ENCODE assay signal across 8 cellular contexts in the genomic region with DNA sequence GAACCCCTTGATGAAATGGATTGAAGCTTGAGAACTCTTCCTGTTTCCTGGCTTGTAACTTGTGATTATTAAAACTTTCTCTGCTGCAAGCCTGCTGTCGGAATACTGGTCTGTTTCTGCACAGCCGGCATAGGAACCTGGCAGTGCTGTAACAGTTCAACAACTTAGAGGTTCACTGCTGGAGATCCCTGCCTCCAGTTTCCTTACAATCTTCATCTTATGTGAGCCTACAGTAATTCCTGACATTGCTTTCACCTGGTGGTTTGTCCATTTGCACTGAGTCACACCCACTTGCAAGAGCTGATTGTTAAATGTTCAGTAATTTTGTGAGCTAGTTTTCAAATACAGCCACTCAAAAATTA. TPM values are rescaled to one million over a fixed set of nuclear protein-coding genes. Genes with fewer than 3 reads are reported as not detected.
DNase-seq lines count a peak whose midpoint lies in the region; ATAC-seq and TF ChIP-seq lines count a peak whose summit lies in the region.

No MANE protein-coding gene starts in this region.

- no peaks in the 10 kb centered on the region for H3K9me3 ChIP-seq in DOHH2 (ENCODE audit: control insufficient read depth, insufficient read depth, low read length)
- H3K9me3 ChIP-seq in effector memory CD4-positive, alpha-beta T cell (ENCODE audit: control insufficient read depth, low read length) = no peaks in the 10 kb centered on the region

- H3K79me2 ChIP-seq in DOHH2 (ENCODE audit: control insufficient read depth, low read length) = peaks cover 49% of the 10 kb centered on the region

- H3K4me3 ChIP-seq in DOHH2 (ENCODE audit: low read length) (peak overlapping the region; percentile 88), NB4 (ENCODE audit: low read depth, low read length) (peak overlapping the region; percentile 82)
- H3K4me3 ChIP-seq in effector memory CD4-positive, alpha-beta T cell (ENCODE audit: insufficient read depth, low read depth, low read length, poor library complexity, severe bottlenecking) = peak overlapping the region; percentile 73

- DNase-seq in NB4 (ENCODE audit: low read depth) (peak; percentile 57), osteocyte (ENCODE audit: extremely low spot score, unreplicated experiment) (no peak), GM19240 (ENCODE audit: insufficient read length, low spot score) (no peak), inferior parietal cortex (ENCODE audit: extremely low spot score) (no peak)
- no peak for DNase-seq in effector memory CD4-positive, alpha-beta T cell

- peak overlapping the region; percentile 82 for H3K4me3 Mint-ChIP-seq in osteocyte (ENCODE audit: unreplicated experiment)

- H3K27ac Mint-ChIP-seq in osteocyte (ENCODE audit: unreplicated experiment) = peak overlapping the region; percentile 98

- H3K27me3 ChIP-seq in DOHH2 (ENCODE audit: control insufficient read depth, low read length) = no peaks in the 10 kb centered on the region
- no peaks in the 10 kb centered on the region for H3K27me3 ChIP-seq in effector memory CD4-positive, alpha-beta T cell (replicated peaks; ENCODE audit: control insufficient read depth, insufficient read depth, low read length, poor library complexity, severe bottlenecking)

- peak overlapping the region; percentile 90 for H3K4me2 ChIP-seq in DOHH2 (ENCODE audit: low read length)

- no peaks in the 10 kb centered on the region; the same call in 1 of the 2 replicates for H3F3A ChIP-seq in DOHH2 (ENCODE audit: control insufficient read depth, insufficient read depth)

- no peaks in the 10 kb centered on the region for H4K20me1 ChIP-seq in DOHH2 (ENCODE audit: control insufficient read depth, insufficient read depth, low read depth, low read length)

- TF ChIP-seq POLR2A in NB4 (IDR thresholded peaks at IDR 0.05; ENCODE audit: extremely low read depth, insufficient read length) = no peak

- H3K27me3 Mint-ChIP-seq in osteocyte (ENCODE audit: unreplicated experiment) = no peaks in the 10 kb centered on the region

- peaks cover 30% of the 10 kb centered on the region for H3K4me1 Mint-ChIP-seq in osteocyte (ENCODE audit: unreplicated experiment)

- no peak overlapping the region for H3K27ac ChIP-seq in DOHH2 (ENCODE audit: low read depth, low read length)
- peak overlapping the region; percentile 97 for H3K27ac ChIP-seq in effector memory CD4-positive, alpha-beta T cell (ENCODE audit: insufficient read depth, low read length, poor library complexity, severe bottlenecking)

- peaks cover 4% of the 10 kb centered on the region for H3K9me3 Mint-ChIP-seq in osteocyte (ENCODE audit: unreplicated experiment)

- H3K36me3 Mint-ChIP-seq in osteocyte (ENCODE audit: unreplicated experiment) = peaks cover 6% of the 10 kb centered on the region

- peaks cover 23% of the 10 kb centered on the region for H3K36me3 ChIP-seq in DOHH2 (ENCODE audit: control insufficient read depth, low read length)
- H3K36me3 ChIP-seq in effector memory CD4-positive, alpha-beta T cell (ENCODE audit: control insufficient read depth, insufficient read depth, low read length) = peaks cover 5% of the 10 kb centered on the region

- H3K9me2 ChIP-seq in DOHH2 (replicated peaks; ENCODE audit: control insufficient read depth, low read length) = no peaks in the 10 kb centered on the region

- ATAC-seq in GM21360 (IDR thresholded peaks at IDR 0.05; ENCODE audit: unreplicated experiment) (no peak), GM21576 (IDR thresholded peaks at IDR 0.05; ENCODE audit: unreplicated experiment) (no peak)

- TF ChIP-seq CTCF in DOHH2 (IDR thresholded peaks at IDR 0.05; ENCODE audit: low read depth, low read length, poor library complexity, severe bottlenecking) = no peak
- no peak for TF ChIP-seq CTCF in NB4 (IDR thresholded peaks at IDR 0.05; ENCODE audit: low read depth, low read length)
- no peak for TF ChIP-seq CTCF in osteocyte (IDR thresholded peaks at IDR 0.05)

- H3K4me1 ChIP-seq in DOHH2 (ENCODE audit: control insufficient read depth, low read length) = peaks cover 28% of the 10 kb centered on the region
- H3K4me1 ChIP-seq in effector memory CD4-positive, alpha-beta T cell (ENCODE audit: control insufficient read depth, insufficient read depth, low read length, poor library complexity, severe bottlenecking) = peaks cover 5% of the 10 kb centered on the region

RNA-seq across cellular contexts. Expression of gene SEPSECS, which starts 1.3 kb away (rescaled TPM):
- total RNA-seq in osteocyte = 7.8 and 11.6 TPM in 2 replicates
